Comparison of ENCODE assay signal across 8 cellular contexts in genomic region chr3:192001217-192001616, GRCh38.
"Had no signal": no experiment of that assay in that cellular context is flagged by ENCODE, and none has a peak within 500 bp of the region (broad histone marks: within the 10 kb centered on the region; RNA-seq: fewer than 3 reads in every experiment).

No MANE protein-coding gene starts in this region.

- ATAC-seq: GM12878 had no signal

- FAIRE-seq: G401.6, GM12878, GM12891, GM12892, GM18507, GM19239 had no signal

- H3K4me3 ChIP-seq: GM12878 had no signal

- DNase-seq: GDM1, GF-D8 had no signal
